Comparison of ENCODE assay signal across 9 cellular contexts in the genomic region with DNA sequence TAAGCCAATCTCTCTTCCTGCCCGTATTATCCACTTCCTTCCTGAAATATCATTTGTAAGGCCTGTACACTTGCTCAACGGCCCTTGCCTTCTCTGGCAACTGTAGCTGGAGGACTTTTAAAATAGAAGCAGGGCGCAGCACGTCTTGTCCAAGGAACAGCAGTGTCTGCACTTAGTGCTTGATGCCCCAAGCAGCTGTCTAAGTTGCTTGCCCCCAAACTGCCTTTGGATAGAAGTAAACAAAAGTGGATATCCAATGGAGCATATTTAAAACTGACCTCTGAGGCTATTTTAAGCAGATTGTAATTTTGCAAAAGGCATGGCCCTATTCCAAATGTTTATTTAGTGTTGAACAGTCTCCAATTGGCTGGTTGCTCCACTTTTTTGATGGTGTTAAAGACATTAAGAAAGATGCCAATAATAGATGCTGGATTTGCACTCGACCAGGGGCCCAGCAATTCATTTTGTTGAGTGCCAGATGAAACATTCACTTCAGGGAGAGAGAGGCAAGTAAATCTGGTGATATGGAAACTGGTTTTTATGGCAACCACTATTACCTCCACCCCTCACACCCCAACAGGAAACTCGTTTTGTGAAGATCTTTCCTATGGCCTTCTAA.
DNase-seq lines count a peak whose midpoint lies in the region; ATAC-seq, FAIRE-seq and TF ChIP-seq lines count a peak whose summit lies in the region.
"Had no signal": no experiment of that assay in that cellular context is flagged by ENCODE, and none has a peak within 500 bp of the region (broad histone marks: within the 10 kb centered on the region; RNA-seq: fewer than 3 reads in every experiment).

No MANE protein-coding gene starts in this region.

- no peaks in the 10 kb centered on the region for H3K36me3 Mint-ChIP-seq in dendritic cell treated with granulocyte-macrophage colony-stimulating factor and Interleukin-4, amounts not matched to agents 40 ng/mL and 50 ng/mL, for 4 days (ENCODE audit: low read depth)

- CTCF ChIA-PET in A673 (lab: Charles Lee): no interaction called here

- H3K27me3 ChIP-seq in A673 (replicated peaks; ENCODE audit: insufficient read depth, low read depth, low read length, poor library complexity): no peaks in the 10 kb centered on the region
- H3K27me3 ChIP-seq in muscle layer of colon (ENCODE audit: control insufficient read depth in 1 of 2, insufficient read depth in 2 of 2, low read length in 2 of 2): no peaks in the 10 kb centered on the region

- H3K9ac ChIP-seq in muscle layer of colon (ENCODE audit: low read length): no peak overlapping the region

- DNase-seq in A673 (ENCODE audit: low spot score): peak; percentile 62
- DNase-seq in NCI-H2029 treated with DMSO at 0.1 percent for 48 hours (lab: John Stamatoyannopoulos, UW): peak; percentile 83
- no peak for DNase-seq in frontal cortex (ENCODE audit: low spot score in 2 of 2)
- no peak for DNase-seq in ecto neural progenitor cell (ENCODE audit: low spot score)
- DNase-seq in stimulated activated CD4-positive, alpha-beta T cell treated with anti-CD3 and anti-CD28 coated beads, Interleukin-15, amount 100 ng/mL, for 24 hours: no peak
- DNase-seq: nephron progenitor cell had no signal

- peak overlapping the region; percentile 64 for H3K27ac Mint-ChIP-seq in dendritic cell treated with granulocyte-macrophage colony-stimulating factor and Interleukin-4, amounts not matched to agents 40 ng/mL and 50 ng/mL, for 4 days
- H3K27ac Mint-ChIP-seq: nephron progenitor cell had no signal

- H3K9me3 Mint-ChIP-seq in dendritic cell treated with granulocyte-macrophage colony-stimulating factor and Interleukin-4, amounts not matched to agents 40 ng/mL and 50 ng/mL, for 4 days: no peaks in the 10 kb centered on the region

- no peak for FAIRE-seq in frontal cortex (lab: Jason Lieb, UNC)

- H3K27ac ChIP-seq in A673 (ENCODE audit: low read depth, low read length, poor library complexity, severe bottlenecking) (peak overlapping the region; percentile 18), muscle layer of colon (ENCODE audit: low read depth, low read length) (peak overlapping the region; percentile 27)

- no peaks in the 10 kb centered on the region for H3K27me3 Mint-ChIP-seq in dendritic cell treated with granulocyte-macrophage colony-stimulating factor and Interleukin-4, amounts not matched to agents 40 ng/mL and 50 ng/mL, for 4 days

- no peak for ATAC-seq in GM21367 (IDR thresholded peaks at IDR 0.05; ENCODE audit: unreplicated experiment)

- intact Hi-C loops in A673 (cut with micrococcal nuclease; ENCODE audit: unreplicated experiment): no loop called here
- intact Hi-C loops in dendritic cell treated with granulocyte-macrophage colony-stimulating factor and Interleukin-4, amounts not matched to agents 40 ng/mL and 50 ng/mL, for 4 days (cut with micrococcal nuclease): loop anchor here (10.0 kb wide), 1 partner anchor 129 kb away; no protein-coding TSS in a partner anchor

- no peak overlapping the region for H3K4me3 Mint-ChIP-seq in dendritic cell treated with granulocyte-macrophage colony-stimulating factor and Interleukin-4, amounts not matched to agents 40 ng/mL and 50 ng/mL, for 4 days
- H3K4me3 Mint-ChIP-seq: nephron progenitor cell had no signal

- TF ChIP-seq CTCF in A673 (conservative IDR thresholded peaks at IDR 0.05; ENCODE audit: low read depth, low read length): no peak

- H3K4me1 Mint-ChIP-seq in dendritic cell treated with granulocyte-macrophage colony-stimulating factor and Interleukin-4, amounts not matched to agents 40 ng/mL and 50 ng/mL, for 4 days (ENCODE audit: low read depth): peaks cover 71% of the 10 kb centered on the region

- POLR2A ChIA-PET in A673 (lab: Charles Lee; ENCODE audit: low non-redundant PET): no interaction called here

- peaks cover 31% of the 10 kb centered on the region for H3K4me1 ChIP-seq in A673 (ENCODE audit: insufficient read depth, low read length, poor library complexity, severe bottlenecking)
- peaks cover 38% of the 10 kb centered on the region for H3K4me1 ChIP-seq in muscle layer of colon (ENCODE audit: insufficient read depth, low read length)

- no peaks in the 10 kb centered on the region for H3K36me3 ChIP-seq in A673 (ENCODE audit: insufficient read depth, low read length, poor library complexity, severe bottlenecking)
- H3K36me3 ChIP-seq in muscle layer of colon (ENCODE audit: insufficient read depth, low read length): no peaks in the 10 kb centered on the region

- H3K9me3 ChIP-seq in A673 (ENCODE audit: low read depth, low read length, poor library complexity, severe bottlenecking): no peaks in the 10 kb centered on the region
- no peaks in the 10 kb centered on the region for H3K9me3 ChIP-seq in muscle layer of colon (ENCODE audit: low read length)

- H3K4me3 ChIP-seq in A673 (ENCODE audit: low read depth, low read length, poor library complexity, severe bottlenecking): no peak overlapping the region
- no peak overlapping the region for H3K4me3 ChIP-seq in muscle layer of colon (ENCODE audit: low read depth in 1 of 2, low read length in 2 of 2)

- BruUV-seq in A673 (replicated peaks; lab: Mats Ljungman, UMichigan): no TSS peak

Comparison
In these comparisons a context has a peak if more than half of its experiments do, and no peak if none do; other contexts are left out.
1. DNase-seq: peak in A673 (single experiment) and NCI-H2029 treated with DMSO at 0.1 percent for 48 hours (single experiment); none in frontal cortex (0 of 2), ecto neural progenitor cell (single experiment) and stimulated activated CD4-positive, alpha-beta T cell treated with anti-CD3 and anti-CD28 coated beads, Interleukin-15, amount 100 ng/mL, for 24 hours (single experiment).